1 cellular context compared by ENCODE assay signal in the genomic region with DNA sequence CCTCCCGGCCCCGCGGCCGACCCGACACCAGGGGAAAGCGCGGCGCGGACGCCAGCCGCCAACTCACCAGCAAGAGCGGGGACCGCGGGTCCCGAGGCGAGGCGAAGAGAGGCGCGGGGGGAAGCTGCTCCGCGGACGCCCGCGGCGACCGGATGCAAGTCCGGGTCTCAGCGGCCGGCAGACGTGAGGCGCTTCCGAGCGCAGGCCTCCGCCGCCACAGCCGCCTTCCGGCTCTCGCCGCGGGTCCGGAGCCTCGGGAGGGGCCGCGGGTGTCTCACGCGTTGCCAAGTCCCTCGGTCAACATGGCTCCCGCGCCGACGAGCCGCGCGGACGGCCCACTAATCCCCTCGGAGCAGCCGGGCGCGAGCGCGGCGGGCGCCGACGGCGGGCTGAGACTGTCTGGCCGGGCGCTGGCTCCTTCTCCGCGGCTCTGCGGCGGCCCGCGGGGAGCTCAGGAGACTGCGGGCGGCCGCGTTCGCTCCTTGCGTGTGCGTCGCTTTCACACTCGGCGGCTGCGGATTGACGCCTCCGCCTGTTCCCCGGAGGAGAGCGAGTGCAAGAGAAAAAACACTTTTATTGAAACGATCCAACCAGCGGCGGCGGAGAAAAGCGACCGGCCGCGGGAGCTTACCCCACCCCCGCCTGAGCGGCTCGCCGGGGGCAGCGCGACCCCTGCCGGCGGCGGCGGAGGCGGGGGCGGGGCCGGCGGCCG.
TF ChIP-seq lines count a peak whose summit lies in the region.

A gene (minus strand): TSS at position 521 of the 712 bp plus-strand sequence. CDS start 65,603 bp downstream, outside the sequence.

TF ChIP-seq in K562, 482 proteins besides CTCF, POLR2A, EP300 and RAD21 (continued from another document and continues in another):
- TF ChIP-seq, protein P1, sequence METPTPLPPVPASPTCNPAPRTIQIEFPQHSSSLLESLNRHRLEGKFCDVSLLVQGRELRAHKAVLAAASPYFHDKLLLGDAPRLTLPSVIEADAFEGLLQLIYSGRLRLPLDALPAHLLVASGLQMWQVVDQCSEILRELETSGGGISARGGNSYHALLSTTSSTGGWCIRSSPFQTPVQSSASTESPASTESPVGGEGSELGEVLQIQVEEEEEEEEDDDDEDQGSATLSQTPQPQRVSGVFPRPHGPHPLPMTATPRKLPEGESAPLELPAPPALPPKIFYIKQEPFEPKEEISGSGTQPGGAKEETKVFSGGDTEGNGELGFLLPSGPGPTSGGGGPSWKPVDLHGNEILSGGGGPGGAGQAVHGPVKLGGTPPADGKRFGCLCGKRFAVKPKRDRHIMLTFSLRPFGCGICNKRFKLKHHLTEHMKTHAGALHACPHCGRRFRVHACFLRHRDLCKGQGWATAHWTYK (CRISPR knock-in tag; IDR thresholded peaks at IDR 0.05) = peak; percentile 68; the same call in 1 of the 2 replicates
- TF ChIP-seq DDX20 (tag; IDR thresholded peaks at IDR 0.05; ENCODE audit: low read depth) (no peak), ETV6 (IDR thresholded peaks at IDR 0.05; ENCODE audit: borderline replicate concordance in 1 of 2, low read depth in 2 of 2, low read length in 1 of 2) (no peak), ETV6 (CRISPR knock-in tag; IDR thresholded peaks at IDR 0.05; ENCODE audit: borderline replicate concordance) (no peak), ZKSCAN1 (IDR thresholded peaks at IDR 0.05; ENCODE audit: low read depth, low read length) (no peak), TCF7 (IDR thresholded peaks at IDR 0.05; ENCODE audit: borderline replicate concordance) (no peak), TEAD1 (CRISPR knock-in tag; IDR thresholded peaks at IDR 0.05) (peak in 1 of 2 experiments; percentile 40; a peak in 1 of 4 replicates), PHF8 (IDR thresholded peaks at IDR 0.05; ENCODE audit: borderline replicate concordance, low read length) (peak; percentile 74), HLTF (IDR thresholded peaks at IDR 0.05) (no peak), ZNF184 (CRISPR knock-in tag; IDR thresholded peaks at IDR 0.05) (no peak), ZNF384 (IDR thresholded peaks at IDR 0.05; ENCODE audit: low read depth, low read length) (peak; percentile 58), ZNF699 (CRISPR knock-in tag; IDR thresholded peaks at IDR 0.05; ENCODE audit: insufficient replicate concordance) (no peak), YY1 (IDR thresholded peaks at IDR 0.05; ENCODE audit: borderline replicate concordance in 1 of 3, control insufficient read depth in 1 of 3, extremely low read depth in 1 of 3, insufficient read depth in 3 of 3, insufficient read length in 1 of 3, insufficient replicate concordance in 2 of 3, low read depth in 1 of 3, low read length in 2 of 3) (peak; percentile 47 to 86 (median 78)), NCOA6 (IDR thresholded peaks at IDR 0.05) (peak; percentile 41; the same call in 1 of the 2 replicates), TAL1 (IDR thresholded peaks at IDR 0.05) (no peak), SMC3 (conservative IDR thresholded peaks at IDR 0.05; ENCODE audit: insufficient read depth, low read depth, low read length) (no peak)
- TF ChIP-seq, protein P2, sequence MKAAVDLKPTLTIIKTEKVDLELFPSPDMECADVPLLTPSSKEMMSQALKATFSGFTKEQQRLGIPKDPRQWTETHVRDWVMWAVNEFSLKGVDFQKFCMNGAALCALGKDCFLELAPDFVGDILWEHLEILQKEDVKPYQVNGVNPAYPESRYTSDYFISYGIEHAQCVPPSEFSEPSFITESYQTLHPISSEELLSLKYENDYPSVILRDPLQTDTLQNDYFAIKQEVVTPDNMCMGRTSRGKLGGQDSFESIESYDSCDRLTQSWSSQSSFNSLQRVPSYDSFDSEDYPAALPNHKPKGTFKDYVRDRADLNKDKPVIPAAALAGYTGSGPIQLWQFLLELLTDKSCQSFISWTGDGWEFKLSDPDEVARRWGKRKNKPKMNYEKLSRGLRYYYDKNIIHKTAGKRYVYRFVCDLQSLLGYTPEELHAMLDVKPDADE (conservative IDR thresholded peaks at IDR 0.05; ENCODE audit: control insufficient read depth, low read depth, low read length) = no peak
- TF ChIP-seq, protein P3, sequence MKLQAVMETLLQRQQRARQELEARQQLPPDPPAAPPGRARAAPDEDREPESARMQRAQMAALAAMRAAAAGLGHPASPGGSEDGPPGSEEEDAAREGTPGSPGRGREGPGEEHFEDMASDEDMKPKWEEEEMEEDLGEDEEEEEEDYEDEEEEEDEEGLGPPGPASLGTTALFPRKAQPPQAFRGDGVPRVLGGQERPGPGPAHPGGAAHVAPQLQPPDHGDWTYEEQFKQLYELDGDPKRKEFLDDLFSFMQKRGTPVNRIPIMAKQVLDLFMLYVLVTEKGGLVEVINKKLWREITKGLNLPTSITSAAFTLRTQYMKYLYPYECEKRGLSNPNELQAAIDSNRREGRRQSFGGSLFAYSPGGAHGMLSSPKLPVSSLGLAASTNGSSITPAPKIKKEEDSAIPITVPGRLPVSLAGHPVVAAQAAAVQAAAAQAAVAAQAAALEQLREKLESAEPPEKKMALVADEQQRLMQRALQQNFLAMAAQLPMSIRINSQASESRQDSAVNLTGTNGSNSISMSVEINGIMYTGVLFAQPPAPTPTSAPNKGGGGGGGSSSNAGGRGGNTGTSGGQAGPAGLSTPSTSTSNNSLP (IDR thresholded peaks at IDR 0.05; ENCODE audit: borderline replicate concordance, low read depth, low read length) = no peak
- TF ChIP-seq, protein P4, sequence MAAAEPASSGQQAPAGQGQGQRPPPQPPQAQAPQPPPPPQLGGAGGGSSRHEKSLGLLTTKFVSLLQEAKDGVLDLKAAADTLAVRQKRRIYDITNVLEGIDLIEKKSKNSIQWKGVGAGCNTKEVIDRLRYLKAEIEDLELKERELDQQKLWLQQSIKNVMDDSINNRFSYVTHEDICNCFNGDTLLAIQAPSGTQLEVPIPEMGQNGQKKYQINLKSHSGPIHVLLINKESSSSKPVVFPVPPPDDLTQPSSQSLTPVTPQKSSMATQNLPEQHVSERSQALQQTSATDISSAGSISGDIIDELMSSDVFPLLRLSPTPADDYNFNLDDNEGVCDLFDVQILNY (CRISPR knock-in tag; IDR thresholded peaks at IDR 0.05) = no peak
- TF ChIP-seq, protein P5, sequence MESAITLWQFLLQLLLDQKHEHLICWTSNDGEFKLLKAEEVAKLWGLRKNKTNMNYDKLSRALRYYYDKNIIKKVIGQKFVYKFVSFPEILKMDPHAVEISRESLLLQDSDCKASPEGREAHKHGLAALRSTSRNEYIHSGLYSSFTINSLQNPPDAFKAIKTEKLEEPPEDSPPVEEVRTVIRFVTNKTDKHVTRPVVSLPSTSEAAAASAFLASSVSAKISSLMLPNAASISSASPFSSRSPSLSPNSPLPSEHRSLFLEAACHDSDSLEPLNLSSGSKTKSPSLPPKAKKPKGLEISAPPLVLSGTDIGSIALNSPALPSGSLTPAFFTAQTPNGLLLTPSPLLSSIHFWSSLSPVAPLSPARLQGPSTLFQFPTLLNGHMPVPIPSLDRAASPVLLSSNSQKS (CRISPR knock-in tag; IDR thresholded peaks at IDR 0.05) = no peak
- TF ChIP-seq, protein P6, sequence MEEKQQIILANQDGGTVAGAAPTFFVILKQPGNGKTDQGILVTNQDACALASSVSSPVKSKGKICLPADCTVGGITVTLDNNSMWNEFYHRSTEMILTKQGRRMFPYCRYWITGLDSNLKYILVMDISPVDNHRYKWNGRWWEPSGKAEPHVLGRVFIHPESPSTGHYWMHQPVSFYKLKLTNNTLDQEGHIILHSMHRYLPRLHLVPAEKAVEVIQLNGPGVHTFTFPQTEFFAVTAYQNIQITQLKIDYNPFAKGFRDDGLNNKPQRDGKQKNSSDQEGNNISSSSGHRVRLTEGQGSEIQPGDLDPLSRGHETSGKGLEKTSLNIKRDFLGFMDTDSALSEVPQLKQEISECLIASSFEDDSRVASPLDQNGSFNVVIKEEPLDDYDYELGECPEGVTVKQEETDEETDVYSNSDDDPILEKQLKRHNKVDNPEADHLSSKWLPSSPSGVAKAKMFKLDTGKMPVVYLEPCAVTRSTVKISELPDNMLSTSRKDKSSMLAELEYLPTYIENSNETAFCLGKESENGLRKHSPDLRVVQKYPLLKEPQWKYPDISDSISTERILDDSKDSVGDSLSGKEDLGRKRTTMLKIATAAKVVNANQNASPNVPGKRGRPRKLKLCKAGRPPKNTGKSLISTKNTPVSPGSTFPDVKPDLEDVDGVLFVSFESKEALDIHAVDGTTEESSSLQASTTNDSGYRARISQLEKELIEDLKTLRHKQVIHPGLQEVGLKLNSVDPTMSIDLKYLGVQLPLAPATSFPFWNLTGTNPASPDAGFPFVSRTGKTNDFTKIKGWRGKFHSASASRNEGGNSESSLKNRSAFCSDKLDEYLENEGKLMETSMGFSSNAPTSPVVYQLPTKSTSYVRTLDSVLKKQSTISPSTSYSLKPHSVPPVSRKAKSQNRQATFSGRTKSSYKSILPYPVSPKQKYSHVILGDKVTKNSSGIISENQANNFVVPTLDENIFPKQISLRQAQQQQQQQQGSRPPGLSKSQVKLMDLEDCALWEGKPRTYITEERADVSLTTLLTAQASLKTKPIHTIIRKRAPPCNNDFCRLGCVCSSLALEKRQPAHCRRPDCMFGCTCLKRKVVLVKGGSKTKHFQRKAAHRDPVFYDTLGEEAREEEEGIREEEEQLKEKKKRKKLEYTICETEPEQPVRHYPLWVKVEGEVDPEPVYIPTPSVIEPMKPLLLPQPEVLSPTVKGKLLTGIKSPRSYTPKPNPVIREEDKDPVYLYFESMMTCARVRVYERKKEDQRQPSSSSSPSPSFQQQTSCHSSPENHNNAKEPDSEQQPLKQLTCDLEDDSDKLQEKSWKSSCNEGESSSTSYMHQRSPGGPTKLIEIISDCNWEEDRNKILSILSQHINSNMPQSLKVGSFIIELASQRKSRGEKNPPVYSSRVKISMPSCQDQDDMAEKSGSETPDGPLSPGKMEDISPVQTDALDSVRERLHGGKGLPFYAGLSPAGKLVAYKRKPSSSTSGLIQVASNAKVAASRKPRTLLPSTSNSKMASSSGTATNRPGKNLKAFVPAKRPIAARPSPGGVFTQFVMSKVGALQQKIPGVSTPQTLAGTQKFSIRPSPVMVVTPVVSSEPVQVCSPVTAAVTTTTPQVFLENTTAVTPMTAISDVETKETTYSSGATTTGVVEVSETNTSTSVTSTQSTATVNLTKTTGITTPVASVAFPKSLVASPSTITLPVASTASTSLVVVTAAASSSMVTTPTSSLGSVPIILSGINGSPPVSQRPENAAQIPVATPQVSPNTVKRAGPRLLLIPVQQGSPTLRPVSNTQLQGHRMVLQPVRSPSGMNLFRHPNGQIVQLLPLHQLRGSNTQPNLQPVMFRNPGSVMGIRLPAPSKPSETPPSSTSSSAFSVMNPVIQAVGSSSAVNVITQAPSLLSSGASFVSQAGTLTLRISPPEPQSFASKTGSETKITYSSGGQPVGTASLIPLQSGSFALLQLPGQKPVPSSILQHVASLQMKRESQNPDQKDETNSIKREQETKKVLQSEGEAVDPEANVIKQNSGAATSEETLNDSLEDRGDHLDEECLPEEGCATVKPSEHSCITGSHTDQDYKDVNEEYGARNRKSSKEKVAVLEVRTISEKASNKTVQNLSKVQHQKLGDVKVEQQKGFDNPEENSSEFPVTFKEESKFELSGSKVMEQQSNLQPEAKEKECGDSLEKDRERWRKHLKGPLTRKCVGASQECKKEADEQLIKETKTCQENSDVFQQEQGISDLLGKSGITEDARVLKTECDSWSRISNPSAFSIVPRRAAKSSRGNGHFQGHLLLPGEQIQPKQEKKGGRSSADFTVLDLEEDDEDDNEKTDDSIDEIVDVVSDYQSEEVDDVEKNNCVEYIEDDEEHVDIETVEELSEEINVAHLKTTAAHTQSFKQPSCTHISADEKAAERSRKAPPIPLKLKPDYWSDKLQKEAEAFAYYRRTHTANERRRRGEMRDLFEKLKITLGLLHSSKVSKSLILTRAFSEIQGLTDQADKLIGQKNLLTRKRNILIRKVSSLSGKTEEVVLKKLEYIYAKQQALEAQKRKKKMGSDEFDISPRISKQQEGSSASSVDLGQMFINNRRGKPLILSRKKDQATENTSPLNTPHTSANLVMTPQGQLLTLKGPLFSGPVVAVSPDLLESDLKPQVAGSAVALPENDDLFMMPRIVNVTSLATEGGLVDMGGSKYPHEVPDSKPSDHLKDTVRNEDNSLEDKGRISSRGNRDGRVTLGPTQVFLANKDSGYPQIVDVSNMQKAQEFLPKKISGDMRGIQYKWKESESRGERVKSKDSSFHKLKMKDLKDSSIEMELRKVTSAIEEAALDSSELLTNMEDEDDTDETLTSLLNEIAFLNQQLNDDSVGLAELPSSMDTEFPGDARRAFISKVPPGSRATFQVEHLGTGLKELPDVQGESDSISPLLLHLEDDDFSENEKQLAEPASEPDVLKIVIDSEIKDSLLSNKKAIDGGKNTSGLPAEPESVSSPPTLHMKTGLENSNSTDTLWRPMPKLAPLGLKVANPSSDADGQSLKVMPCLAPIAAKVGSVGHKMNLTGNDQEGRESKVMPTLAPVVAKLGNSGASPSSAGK (IDR thresholded peaks at IDR 0.05) = no peak
- TF ChIP-seq, protein P7, sequence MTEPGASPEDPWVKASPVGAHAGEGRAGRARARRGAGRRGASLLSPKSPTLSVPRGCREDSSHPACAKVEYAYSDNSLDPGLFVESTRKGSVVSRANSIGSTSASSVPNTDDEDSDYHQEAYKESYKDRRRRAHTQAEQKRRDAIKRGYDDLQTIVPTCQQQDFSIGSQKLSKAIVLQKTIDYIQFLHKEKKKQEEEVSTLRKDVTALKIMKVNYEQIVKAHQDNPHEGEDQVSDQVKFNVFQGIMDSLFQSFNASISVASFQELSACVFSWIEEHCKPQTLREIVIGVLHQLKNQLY (CRISPR knock-in tag; conservative IDR thresholded peaks at IDR 0.05) = no peak
- TF ChIP-seq, protein P8, sequence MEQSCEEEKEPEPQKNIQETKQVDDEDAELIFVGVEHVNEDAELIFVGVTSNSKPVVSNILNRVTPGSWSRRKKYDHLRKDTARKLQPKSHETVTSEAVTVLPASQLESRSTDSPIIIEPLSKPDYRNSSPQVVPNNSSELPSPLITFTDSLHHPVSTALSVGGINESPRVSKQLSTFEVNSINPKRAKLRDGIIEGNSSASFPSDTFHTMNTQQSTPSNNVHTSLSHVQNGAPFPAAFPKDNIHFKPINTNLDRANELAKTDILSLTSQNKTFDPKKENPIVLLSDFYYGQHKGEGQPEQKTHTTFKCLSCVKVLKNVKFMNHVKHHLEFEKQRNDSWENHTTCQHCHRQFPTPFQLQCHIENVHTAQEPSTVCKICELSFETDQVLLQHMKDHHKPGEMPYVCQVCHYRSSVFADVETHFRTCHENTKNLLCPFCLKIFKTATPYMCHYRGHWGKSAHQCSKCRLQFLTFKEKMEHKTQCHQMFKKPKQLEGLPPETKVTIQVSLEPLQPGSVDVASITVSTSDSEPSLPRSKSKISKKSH (CRISPR knock-in tag; IDR thresholded peaks at IDR 0.05) = no peak
- TF ChIP-seq, protein P9, sequence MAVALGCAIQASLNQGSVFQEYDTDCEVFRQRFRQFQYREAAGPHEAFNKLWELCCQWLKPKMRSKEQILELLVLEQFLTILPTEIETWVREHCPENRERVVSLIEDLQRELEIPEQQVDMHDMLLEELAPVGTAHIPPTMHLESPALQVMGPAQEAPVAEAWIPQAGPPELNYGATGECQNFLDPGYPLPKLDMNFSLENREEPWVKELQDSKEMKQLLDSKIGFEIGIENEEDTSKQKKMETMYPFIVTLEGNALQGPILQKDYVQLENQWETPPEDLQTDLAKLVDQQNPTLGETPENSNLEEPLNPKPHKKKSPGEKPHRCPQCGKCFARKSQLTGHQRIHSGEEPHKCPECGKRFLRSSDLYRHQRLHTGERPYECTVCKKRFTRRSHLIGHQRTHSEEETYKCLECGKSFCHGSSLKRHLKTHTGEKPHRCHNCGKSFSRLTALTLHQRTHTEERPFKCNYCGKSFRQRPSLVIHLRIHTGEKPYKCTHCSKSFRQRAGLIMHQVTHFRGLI (CRISPR knock-in tag; IDR thresholded peaks at IDR 0.05) = no peak
- TF ChIP-seq, protein P10, sequence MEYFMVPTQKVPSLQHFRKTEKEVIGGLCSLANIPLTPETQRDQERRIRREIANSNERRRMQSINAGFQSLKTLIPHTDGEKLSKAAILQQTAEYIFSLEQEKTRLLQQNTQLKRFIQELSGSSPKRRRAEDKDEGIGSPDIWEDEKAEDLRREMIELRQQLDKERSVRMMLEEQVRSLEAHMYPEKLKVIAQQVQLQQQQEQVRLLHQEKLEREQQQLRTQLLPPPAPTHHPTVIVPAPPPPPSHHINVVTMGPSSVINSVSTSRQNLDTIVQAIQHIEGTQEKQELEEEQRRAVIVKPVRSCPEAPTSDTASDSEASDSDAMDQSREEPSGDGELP (CRISPR knock-in tag; IDR thresholded peaks at IDR 0.05; ENCODE audit: borderline replicate concordance) = peak; percentile 28; the same call in 1 of the 2 replicates
